ENCODE assay signal across 9 cellular contexts in genomic region chr4:158850800-158851644, GRCh38.
DNase-seq lines count a peak whose midpoint lies in the region; ATAC-seq, FAIRE-seq and TF ChIP-seq lines count a peak whose summit lies in the region.
"Had no signal": no experiment of that assay in that cellular context is flagged by ENCODE, and none has a peak within 500 bp of the region (broad histone marks: within the 10 kb centered on the region; RNA-seq: fewer than 3 reads in every experiment).

No MANE protein-coding gene starts in this region.

- peak; percentile 82 for FAIRE-seq in TTC549 (lab: Jason Lieb, UNC)

- BruUV-seq in Calu3 (replicated peaks; lab: Mats Ljungman, UMichigan), result no TSS peak

- ATAC-seq in HG02938 (IDR thresholded peaks at IDR 0.05; ENCODE audit: unreplicated experiment), result peak; percentile 63
- ATAC-seq in thoracic aorta (ENCODE audit: insufficient number of reproducible peaks, low FRiP score, low read depth), result no peak
- ATAC-seq in GM18517 (IDR thresholded peaks at IDR 0.05; ENCODE audit: unreplicated experiment), result no peak
- no peak for ATAC-seq in GM19324 (IDR thresholded peaks at IDR 0.05; ENCODE audit: low FRiP score, unreplicated experiment)

- peaks cover 7% of the 10 kb centered on the region for H3K36me3 Mint-ChIP-seq in Calu3 (ENCODE audit: insufficient read depth, unreplicated experiment)
- no peaks in the 10 kb centered on the region for H3K36me3 Mint-ChIP-seq in glutamatergic neuron (ENCODE audit: unreplicated experiment)
- H3K36me3 Mint-ChIP-seq: memory B cell had no signal

- no peak for DNase-seq in Calu3
- no peak for DNase-seq in glutamatergic neuron
- no peak for DNase-seq in thoracic aorta (ENCODE audit: low spot score)
- DNase-seq in GF-D8 (lab: John Stamatoyannopoulos, UW), result no peak

- H3K4me1 Mint-ChIP-seq in Calu3 (ENCODE audit: low read depth, unreplicated experiment) (peaks cover 10% of the 10 kb centered on the region), glutamatergic neuron (ENCODE audit: low read depth, unreplicated experiment) (peaks cover 23% of the 10 kb centered on the region)
- H3K4me1 Mint-ChIP-seq: memory B cell had no signal

- no peaks in the 10 kb centered on the region for H3K4me1 ChIP-seq in thoracic aorta (ENCODE audit: control insufficient read depth in 1 of 2, low read depth in 2 of 2)

- H3K27me3 Mint-ChIP-seq in Calu3 (ENCODE audit: unreplicated experiment) (no peaks in the 10 kb centered on the region), glutamatergic neuron (ENCODE audit: unreplicated experiment) (peaks cover 2% of the 10 kb centered on the region)

- H3K9me3 Mint-ChIP-seq in Calu3 (ENCODE audit: low read depth, unreplicated experiment), result no peaks in the 10 kb centered on the region
- H3K9me3 Mint-ChIP-seq in glutamatergic neuron (ENCODE audit: unreplicated experiment), result peaks cover 5% of the 10 kb centered on the region
- H3K9me3 Mint-ChIP-seq: memory B cell had no signal

- H3K27ac ChIP-seq in thoracic aorta, result peak overlapping the region in 1 of 2 donors; percentile 25

- peaks cover 23% of the 10 kb centered on the region for H3K36me3 ChIP-seq in thoracic aorta

- CTCF ChIA-PET in Calu3 (lab: Charles Lee), result no interaction called here

- H3K9me3 ChIP-seq in thoracic aorta, result no peaks in the 10 kb centered on the region

- intact Hi-C loops in Calu3 (cut with micrococcal nuclease; ENCODE audit: unreplicated experiment), result loop anchor here (1.0 kb wide), 1 partner anchor 121 kb away; no protein-coding TSS in a partner anchor

- peak overlapping the region; percentile 7 for H3K27ac Mint-ChIP-seq in Calu3 (ENCODE audit: unreplicated experiment)
- no peak overlapping the region for H3K27ac Mint-ChIP-seq in glutamatergic neuron (ENCODE audit: unreplicated experiment)
- H3K27ac Mint-ChIP-seq: memory B cell had no signal

- no peak overlapping the region for H3K4me3 Mint-ChIP-seq in Calu3 (ENCODE audit: low read depth, unreplicated experiment)
- no peak overlapping the region for H3K4me3 Mint-ChIP-seq in glutamatergic neuron (ENCODE audit: unreplicated experiment)
- H3K4me3 Mint-ChIP-seq: memory B cell had no signal

- TF ChIP-seq CTCF in Calu3 (IDR thresholded peaks at IDR 0.05; ENCODE audit: unreplicated experiment) (peak; percentile 27), glutamatergic neuron (IDR thresholded peaks at IDR 0.05; ENCODE audit: partially characterized antibody, unreplicated experiment) (peak; percentile 86), thoracic aorta (IDR thresholded peaks at IDR 0.05) (peak; percentile 73)

- H3K4me3 ChIP-seq in thoracic aorta, result no peak overlapping the region

- no peaks in the 10 kb centered on the region for H3K27me3 ChIP-seq in thoracic aorta (replicated peaks; ENCODE audit: insufficient read depth)

Comparison
In these comparisons a context has a peak if more than half of its experiments do, and no peak if none do; other contexts are left out.
1. CTCF ChIP-seq: peak in every context shown above with its lines; median percentile 86 in glutamatergic neuron; 73 in thoracic aorta; 27 in Calu3.